ENCODE assay signal across 14 cellular contexts in the genomic region with DNA sequence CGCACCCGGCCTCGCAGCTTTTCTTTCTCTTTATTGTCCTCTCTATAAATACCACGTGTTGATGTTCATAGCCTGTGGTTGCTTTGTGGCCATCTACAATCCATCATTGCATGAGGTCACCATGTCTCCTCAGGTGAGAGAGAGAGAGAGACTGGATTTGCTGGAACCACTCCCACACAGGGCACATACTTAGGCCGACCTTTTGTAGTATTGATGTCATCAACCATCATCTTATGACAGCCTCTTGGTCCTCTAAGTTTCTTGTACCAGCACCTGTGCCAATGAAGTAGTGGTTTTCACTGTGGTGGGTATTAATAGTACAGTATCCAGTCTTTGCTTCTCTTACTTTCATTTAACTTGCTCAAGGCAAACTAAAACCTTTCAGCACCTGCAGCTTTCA. TPM values are rescaled to one million over a fixed set of nuclear protein-coding genes. Genes with fewer than 3 reads are reported as not detected.
DNase-seq lines count a peak whose midpoint lies in the region; ATAC-seq, FAIRE-seq and TF ChIP-seq lines count a peak whose summit lies in the region.
"Had no signal": no experiment of that assay in that cellular context is flagged by ENCODE, and none has a peak within 500 bp of the region (broad histone marks: within the 10 kb centered on the region; RNA-seq: fewer than 3 reads in every experiment).

No MANE protein-coding gene starts in this region.

- no peaks in the 10 kb centered on the region for H3K36me3 Mint-ChIP-seq in immature natural killer cell
- H3K36me3 Mint-ChIP-seq: WTC11 had no signal

- no peaks in the 10 kb centered on the region for H3K79me2 ChIP-seq in OCI-LY3 (ENCODE audit: low read length)

- no peaks in the 10 kb centered on the region for H3K4me1 ChIP-seq in left ventricle myocardium inferior
- H3K4me1 ChIP-seq in OCI-LY3 (ENCODE audit: low read length), result peaks cover 20% of the 10 kb centered on the region
- no peaks in the 10 kb centered on the region for H3K4me1 ChIP-seq in ascending aorta

- H2AFZ ChIP-seq in OCI-LY3 (ENCODE audit: low read depth, low read length), result peak overlapping the region; percentile 43

- H3K27ac Mint-ChIP-seq in immature natural killer cell, result peak overlapping the region in 2 of 6 donors; percentile 14 to 39
- H3K27ac Mint-ChIP-seq: WTC11 had no signal

- TF ChIP-seq CTCF in left ventricle myocardium inferior (IDR thresholded peaks at IDR 0.05; ENCODE audit: borderline replicate concordance) (no peak), OCI-LY3 (IDR thresholded peaks at IDR 0.05; ENCODE audit: low read depth, low read length) (no peak), ascending aorta (IDR thresholded peaks at IDR 0.05) (no peak)

- H3K4me1 Mint-ChIP-seq in immature natural killer cell, result no peaks in the 10 kb centered on the region

- DNase-seq in Right ventricle myocardium superior, result no peak
- no peak for DNase-seq in left ventricle myocardium inferior
- peak in 2 of 3 donors; percentile 28 to 29 for DNase-seq in immature natural killer cell
- peak; percentile 43 for DNase-seq in urothelium cell line (ENCODE audit: low spot score)
- DNase-seq in T-helper 9 cell, result no peak
- DNase-seq in ascending aorta (ENCODE audit: low spot score in 2 of 2), result no peak
- no peak for DNase-seq in mesenteric fat pad (ENCODE audit: low spot score)
- DNase-seq: NCI-H1436 treated with DMSO at 0.1 percent for 48 hours, OCI-M1 had no signal

- H3K36me3 ChIP-seq in left ventricle myocardium inferior (no peaks in the 10 kb centered on the region), OCI-LY3 (replicated peaks; ENCODE audit: low read depth, low read length) (no peaks in the 10 kb centered on the region), ascending aorta (no peaks in the 10 kb centered on the region)
- H3K36me3 ChIP-seq: adrenal gland had no signal

- H3K27me3 ChIP-seq in left ventricle myocardium inferior (ENCODE audit: low read depth), result no peaks in the 10 kb centered on the region
- no peaks in the 10 kb centered on the region for H3K27me3 ChIP-seq in OCI-LY3 (ENCODE audit: low read depth, low read length)
- no peaks in the 10 kb centered on the region for H3K27me3 ChIP-seq in ascending aorta
- H3K27me3 ChIP-seq: adrenal gland had no signal

- peak overlapping the region; percentile 26 for H3K4me2 ChIP-seq in OCI-LY3 (ENCODE audit: low read length)

- H3K9ac ChIP-seq in OCI-LY3 (ENCODE audit: low read length), result no peak overlapping the region

- H3K27me3 Mint-ChIP-seq in immature natural killer cell (ENCODE audit: low read depth in 3 of 3), result no peaks in the 10 kb centered on the region

- H4K20me1 ChIP-seq in OCI-LY3 (ENCODE audit: insufficient read depth, low read length), result no peaks in the 10 kb centered on the region

- H3K9me3 ChIP-seq in left ventricle myocardium inferior (replicated peaks), result no peaks in the 10 kb centered on the region
- H3K9me3 ChIP-seq in OCI-LY3 (ENCODE audit: insufficient read depth, low read length), result no peaks in the 10 kb centered on the region
- no peaks in the 10 kb centered on the region for H3K9me3 ChIP-seq in ascending aorta
- H3K9me3 ChIP-seq: adrenal gland had no signal

- H3K27ac ChIP-seq in left ventricle myocardium inferior (replicated peaks) (no peak overlapping the region), OCI-LY3 (ENCODE audit: low read length) (peak overlapping the region; percentile 10; the same call in 1 of the 2 replicates), ascending aorta (no peak overlapping the region)
- H3K27ac ChIP-seq: adrenal gland, skin epidermis had no signal

- intact Hi-C loops in Right ventricle myocardium superior (cut with DNase I) (no loop called here), left ventricle myocardium inferior (cut with micrococcal nuclease) (loop anchor here (10.0 kb wide), 1 partner anchor 65 kb away; no protein-coding TSS in a partner anchor), ascending aorta (cut with DNase I) (no loop called here)

- no peak for FAIRE-seq in urothelium cell line (lab: Jason Lieb, UNC)

- no peaks in the 10 kb centered on the region for H3K9me3 Mint-ChIP-seq in immature natural killer cell
- H3K9me3 Mint-ChIP-seq: WTC11 had no signal

- ATAC-seq in Right ventricle myocardium superior (ENCODE audit: poor library complexity), result peak; percentile 15
- ATAC-seq: WTC11 had no signal

- H3K4me3 Mint-ChIP-seq in immature natural killer cell, result no peak overlapping the region
- H3K4me3 Mint-ChIP-seq: WTC11 had no signal

- H3K4me3 ChIP-seq in left ventricle myocardium inferior, result no peak overlapping the region
- no peak overlapping the region for H3K4me3 ChIP-seq in OCI-LY3 (ENCODE audit: low read length)
- no peak overlapping the region for H3K4me3 ChIP-seq in ascending aorta
- H3K4me3 ChIP-seq: adrenal gland, skin epidermis had no signal

RNA-seq across cellular contexts. Expression of a gene that starts 22.8 kb away (rescaled TPM):
- total RNA-seq in Right ventricle myocardium superior (2.1 TPM), left ventricle myocardium inferior (2.2 TPM), ascending aorta (8.8 TPM), mesenteric fat pad (6.7 TPM)
- polyA plus RNA-seq in immature natural killer cell, result 1 to 10 TPM in 1 of 3 donors, not detected in 2; 3.0 TPM
- total RNA-seq: fibroblast of villous mesenchyme, WTC11 had no signal

RNA-seq across cellular contexts. Expression of a gene that starts 31.2 kb away (rescaled TPM):
- total RNA-seq in Right ventricle myocardium superior (22.5 TPM), left ventricle myocardium inferior (19.8 TPM), ascending aorta (18.3 TPM), mesenteric fat pad (1.4 TPM)
- under 1 TPM in 1 of 3 donors, not detected in 2; 0.30 TPM for polyA plus RNA-seq in immature natural killer cell

RNA-seq across cellular contexts. Expression of a gene that starts 58.8 kb away (rescaled TPM):
- total RNA-seq in Right ventricle myocardium superior (51.5 TPM), left ventricle myocardium inferior (53.1 TPM), ascending aorta (193 TPM), mesenteric fat pad (49.8 TPM)
- polyA plus RNA-seq in immature natural killer cell, result not detected

Comparison
In these comparisons a context has a peak if more than half of its experiments do, and no peak if none do; other contexts are left out.
1. DNase-seq: peak in immature natural killer cell (2 of 3) and urothelium cell line (single experiment); none in Right ventricle myocardium superior (single experiment), left ventricle myocardium inferior (single experiment), T-helper 9 cell (single experiment), ascending aorta (0 of 2) and mesenteric fat pad (single experiment).